In the genomic region with DNA sequence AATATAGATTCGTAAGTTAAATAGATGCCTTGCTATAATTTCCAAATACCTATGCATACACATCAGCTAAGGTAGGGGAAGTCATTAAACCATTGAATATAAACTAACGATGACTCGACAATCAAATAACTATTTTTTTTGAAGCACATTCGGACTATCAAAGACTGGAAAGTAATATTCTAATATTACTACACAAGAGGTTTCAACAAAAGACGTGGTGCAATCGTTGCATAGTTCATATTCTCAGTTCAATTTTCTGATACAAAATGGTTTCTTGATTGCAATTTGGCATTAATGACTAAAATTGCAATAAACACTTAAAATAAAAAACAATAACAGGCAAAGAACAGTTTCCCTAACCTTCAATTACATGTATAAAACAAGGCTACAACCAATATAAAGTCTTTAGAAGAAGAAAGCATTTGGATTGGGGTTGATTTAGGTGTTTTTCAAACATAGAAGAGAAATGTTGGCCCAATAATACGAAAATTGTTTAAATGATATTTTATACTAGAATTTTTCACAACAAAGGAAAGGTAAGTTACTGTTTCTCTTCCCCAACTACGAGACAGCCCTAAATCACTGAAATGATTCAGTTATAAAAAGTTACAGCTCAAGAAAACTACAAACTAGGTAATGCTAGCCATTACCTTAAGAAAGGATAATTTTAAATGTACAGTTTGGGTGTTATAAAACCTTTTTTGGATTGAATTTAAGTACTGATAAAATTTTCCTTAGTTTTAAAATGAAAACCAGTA, we compare ENCODE assay signal across 12 cellular contexts. TPM values are rescaled to one million over a fixed set of nuclear protein-coding genes. Genes with fewer than 3 reads are reported as not detected.
DNase-seq lines count a peak whose midpoint lies in the region; TF ChIP-seq lines count a peak whose summit lies in the region.
"Had no signal": no experiment of that assay in that cellular context is flagged by ENCODE, and none has a peak within 500 bp of the region (broad histone marks: within the 10 kb centered on the region; RNA-seq: fewer than 3 reads in every experiment).

No MANE protein-coding gene starts in this region.

- TF ChIP-seq CTCF in endodermal cell (conservative IDR thresholded peaks at IDR 0.05) (no peak), tibial nerve (IDR thresholded peaks at IDR 0.05) (no peak), GM10266 (IDR thresholded peaks at IDR 0.05; ENCODE audit: control insufficient read depth, insufficient read depth, low read depth, missing control alignments) (no peak), OCI-LY7 (conservative IDR thresholded peaks at IDR 0.05; ENCODE audit: low read length) (no peak)

- no peaks in the 10 kb centered on the region for H3K9me3 Mint-ChIP-seq in endodermal cell
- H3K9me3 Mint-ChIP-seq: activated B cell treated with CpG ODN at 0.5 μM for 24 hours; activated T-helper 2 cell treated with anti-CD3 and anti-CD28 coated beads, Interferon-gamma antibody, Interleukin-2, Interleukin-4, amounts not matched to agents 10 μg/mL and 5 μg/mL and 100 μg/mL, durations not matched to agents 14 hours and 24 hours and 36 hours had no signal

- DNase-seq in SJCRH30, result no peak
- no peak for DNase-seq in endodermal cell
- DNase-seq in myocyte (ENCODE audit: low read depth), result peak; percentile 50
- no peak for DNase-seq in tibial nerve (ENCODE audit: low spot score in 2 of 2)
- DNase-seq in GM10266 (ENCODE audit: extremely low spot score), result no peak
- no peak for DNase-seq in NCI-H524 treated with DMSO at 0.1 percent for 48 hours (lab: John Stamatoyannopoulos, UW)
- no peak for DNase-seq in OCI-LY7 (ENCODE audit: low spot score)
- DNase-seq: activated B cell treated with CpG ODN at 0.5 μM for 24 hours, immature natural killer cell, NCI-H146, Peyer's patch had no signal

- H3K4me3 Mint-ChIP-seq in endodermal cell, result no peak overlapping the region
- H3K4me3 Mint-ChIP-seq: activated B cell treated with CpG ODN at 0.5 μM for 24 hours, immature natural killer cell had no signal

- H3K4me1 ChIP-seq in SJCRH30 (peaks cover 11% of the 10 kb centered on the region), endodermal cell (ENCODE audit: control insufficient read depth, insufficient read depth, low read length) (no peaks in the 10 kb centered on the region), tibial nerve (peaks cover 0 to 38% (median 3%) of the 10 kb centered on the region in 4 donors), OCI-LY7 (ENCODE audit: insufficient read depth, low read length, poor library complexity, severe bottlenecking) (no peaks in the 10 kb centered on the region)
- H3K4me1 ChIP-seq: Peyer's patch had no signal

- no peaks in the 10 kb centered on the region for H3K9me2 ChIP-seq in OCI-LY7 (ENCODE audit: insufficient read depth, low read length)

- no peak overlapping the region for H2AFZ ChIP-seq in OCI-LY7 (ENCODE audit: low read length)

- 90 to 91% methylated on average over 5 to 7 of the region's 8 CpGs for WGBS in endodermal cell (ENCODE audit: insufficient coverage in 1 of 2, insufficient read length in 1 of 2), 2 experiments
- WGBS in tibial nerve, 2 donors, result 25% methylated on average over 8 of the region's 8 CpGs

- no peaks in the 10 kb centered on the region for H4K20me1 ChIP-seq in OCI-LY7 (ENCODE audit: insufficient read depth, low read length)

- H3K27ac ChIP-seq in SJCRH30, result peak overlapping the region; percentile 78
- peak overlapping the region; percentile 58 for H3K27ac ChIP-seq in endodermal cell (ENCODE audit: low read depth, low read length)
- H3K27ac ChIP-seq in tibial nerve, result peak overlapping the region; percentile 82 to 97 (median 92)
- H3K27ac ChIP-seq in OCI-LY7 (ENCODE audit: low read depth, low read length, poor library complexity, severe bottlenecking), result no peak overlapping the region

- no TSS peak for BruUV-seq in OCI-LY7 (replicated peaks; lab: Mats Ljungman, UMichigan)

- intact Hi-C loops in OCI-LY7 (cut with micrococcal nuclease; ENCODE audit: unreplicated experiment), result no loop called here

- H3K4me1 Mint-ChIP-seq in endodermal cell, result peaks cover 23% of the 10 kb centered on the region

- H3K36me3 Mint-ChIP-seq in endodermal cell (ENCODE audit: low read depth), result no peaks in the 10 kb centered on the region
- H3K36me3 Mint-ChIP-seq: immature natural killer cell had no signal

- H3K36me3 ChIP-seq in SJCRH30 (no peaks in the 10 kb centered on the region; the same call in 1 of the 2 replicates), endodermal cell (ENCODE audit: control insufficient read depth, insufficient read depth, low read length) (no peaks in the 10 kb centered on the region), tibial nerve (no peaks in the 10 kb centered on the region), OCI-LY7 (ENCODE audit: insufficient read depth, low read length) (no peaks in the 10 kb centered on the region)
- H3K36me3 ChIP-seq: Peyer's patch had no signal

- no peak for TF ChIP-seq EP300 in tibial nerve (IDR thresholded peaks at IDR 0.05)

- H3K27ac Mint-ChIP-seq in endodermal cell, result no peak overlapping the region
- H3K27ac Mint-ChIP-seq: activated B cell treated with CpG ODN at 0.5 μM for 24 hours; activated T-helper 2 cell treated with anti-CD3 and anti-CD28 coated beads, Interferon-gamma antibody, Interleukin-2, Interleukin-4, amounts not matched to agents 10 μg/mL and 5 μg/mL and 100 μg/mL, durations not matched to agents 14 hours and 24 hours and 36 hours; immature natural killer cell had no signal

- H3K9ac ChIP-seq in endodermal cell (ENCODE audit: extremely low read depth, low read length, poor library complexity, severe bottlenecking), result no peak overlapping the region

- peaks cover 29% of the 10 kb centered on the region for H3K27me3 Mint-ChIP-seq in endodermal cell (ENCODE audit: insufficient read depth)

- no peak overlapping the region for H3K4me2 ChIP-seq in OCI-LY7 (ENCODE audit: low read length)

- CTCF ChIA-PET in OCI-LY7 (lab: Charles Lee; ENCODE audit: unreplicated experiment), result no interaction called here

- POLR2A ChIA-PET in OCI-LY7 (lab: Charles Lee), result no interaction called here

- H3K79me2 ChIP-seq in OCI-LY7 (ENCODE audit: insufficient read depth, low read depth, low read length), result no peaks in the 10 kb centered on the region

- H3K4me3 ChIP-seq in SJCRH30 (peak overlapping the region; percentile 68), endodermal cell (ENCODE audit: low read length) (no peak overlapping the region), tibial nerve (peak overlapping the region; percentile 44 to 62 (median 50)), OCI-LY7 (ENCODE audit: low read depth, low read length, poor library complexity, severe bottlenecking) (no peak overlapping the region)

- H3K27me3 ChIP-seq in SJCRH30 (no peaks in the 10 kb centered on the region), endodermal cell (ENCODE audit: control insufficient read depth, insufficient read depth, low read length, poor library complexity, severe bottlenecking) (peaks cover 56% of the 10 kb centered on the region), tibial nerve (no peaks in the 10 kb centered on the region)
- H3K27me3 ChIP-seq: Peyer's patch had no signal

- no peaks in the 10 kb centered on the region for H3K9me3 ChIP-seq in SJCRH30 (replicated peaks)
- no peaks in the 10 kb centered on the region for H3K9me3 ChIP-seq in endodermal cell (ENCODE audit: control insufficient read depth, low read length)
- H3K9me3 ChIP-seq in tibial nerve, result no peaks in the 10 kb centered on the region
- H3K9me3 ChIP-seq in OCI-LY7 (ENCODE audit: low read length), result no peaks in the 10 kb centered on the region
- H3K9me3 ChIP-seq: Peyer's patch had no signal

- TF ChIP-seq POLR2A in tibial nerve (IDR thresholded peaks at IDR 0.05), result no peak

RNA-seq across cellular contexts. Expression of gene BLID, which starts 17.6 kb away (rescaled TPM):
- total RNA-seq in SJCRH30 (2014; rRNA removed; shearing (Covaris generic)), result not detected in 2 replicates
- not detected for total RNA-seq in endodermal cell
- not detected for polyA plus RNA-seq in endodermal cell (2013, experiment 1 of 2)
- polyA plus RNA-seq in endodermal cell (2013, experiment 2 of 2), result not detected
- 0.88 and 3.0 TPM in 2 replicates for total RNA-seq in myocyte
- polyA plus RNA-seq in myocyte (2012), result 0.45 TPM
- total RNA-seq in tibial nerve, result 1 to 10 TPM; 1.7 to 7.0 (median 4.8) TPM
- not detected in 2 replicates for total RNA-seq in OCI-LY7 (2014; rRNA removed; shearing (Covaris generic))
- not detected in 2 replicates for total RNA-seq in OCI-LY7 (2022)
- total RNA-seq: activated B cell treated with CpG ODN at 0.5 μM for 24 hours; activated T-helper 2 cell treated with anti-CD3 and anti-CD28 coated beads, Interferon-gamma antibody, Interleukin-2, Interleukin-4, amounts not matched to agents 10 μg/mL and 5 μg/mL and 100 μg/mL, durations not matched to agents 14 hours and 24 hours and 36 hours; Peyer's patch had no signal
- polyA plus RNA-seq: immature natural killer cell had no signal

Comparison
In these comparisons a context has a peak if more than half of its experiments do, and no peak if none do; other contexts are left out.
1. H3K4me3 ChIP-seq: peak in SJCRH30 (single experiment) and tibial nerve (4 of 4); none in endodermal cell (single experiment) and OCI-LY7 (single experiment).